ENCODE assay signal across 8 cellular contexts in genomic region chr15:55222588-55222987, GRCh38. TPM values are rescaled to one million over a fixed set of nuclear protein-coding genes. Genes with fewer than 3 reads are reported as not detected.
DNase-seq lines count a peak whose midpoint lies in the region; ATAC-seq and TF ChIP-seq lines count a peak whose summit lies in the region.

No MANE protein-coding gene starts in this region.

- ATAC-seq in CD4-positive, alpha-beta T cell (ENCODE audit: poor library complexity): peak; percentile 31
- peak; percentile 49 for ATAC-seq in GM19452 (IDR thresholded peaks at IDR 0.05; ENCODE audit: unreplicated experiment)
- ATAC-seq in HG03378 (IDR thresholded peaks at IDR 0.05; ENCODE audit: unreplicated experiment): peak; percentile 63
- no peak for ATAC-seq in activated CD8-positive, alpha-beta T cell treated with anti-CD3 and anti-CD28 coated beads for 36 hours

- TF ChIP-seq POLR2A in prostate gland (IDR thresholded peaks at IDR 0.05): no peak

- peaks cover 63% of the 10 kb centered on the region for H3K4me1 Mint-ChIP-seq in CD4-positive, alpha-beta T cell (ENCODE audit: low read depth)
- peaks cover 77% of the 10 kb centered on the region for H3K4me1 Mint-ChIP-seq in activated CD8-positive, alpha-beta T cell treated with anti-CD3 and anti-CD28 coated beads for 36 hours (ENCODE audit: low read depth)

- H3K27ac ChIP-seq in CD4-positive, alpha-beta T cell (ENCODE audit: low read depth, low read length): no peak overlapping the region
- H3K27ac ChIP-seq in prostate gland: peak overlapping the region in 1 of 2 donors; percentile 0

- H3K9me3 ChIP-seq in CD4-positive, alpha-beta T cell (ENCODE audit: control insufficient read depth, low read length): no peaks in the 10 kb centered on the region
- H3K9me3 ChIP-seq in prostate gland: no peaks in the 10 kb centered on the region

- intact Hi-C loops in CD4-positive, alpha-beta T cell (cut with DNase I, micrococcal nuclease): no loop called here
- intact Hi-C loops in activated CD8-positive, alpha-beta T cell treated with anti-CD3 and anti-CD28 coated beads for 36 hours (cut with micrococcal nuclease): loop anchor here (2.0 kb wide), 1 partner anchor 60 kb away; no protein-coding TSS in a partner anchor
- intact Hi-C loops in prostate gland (cut with DNase I): no loop called here

- no peak for TF ChIP-seq CTCF in CD4-positive, alpha-beta T cell (IDR thresholded peaks at IDR 0.05)
- TF ChIP-seq CTCF in activated CD8-positive, alpha-beta T cell treated with anti-CD3 and anti-CD28 coated beads for 36 hours (IDR thresholded peaks at IDR 0.05): no peak
- no peak for TF ChIP-seq CTCF in prostate gland (IDR thresholded peaks at IDR 0.05)

- no peaks in the 10 kb centered on the region for H3K4me1 ChIP-seq in prostate gland (replicated peaks)

- H3K36me3 ChIP-seq in prostate gland: no peaks in the 10 kb centered on the region

- DNase-seq in CD4-positive, alpha-beta T cell: no peak
- no peak for DNase-seq in activated CD8-positive, alpha-beta T cell treated with anti-CD3 and anti-CD28 coated beads for 36 hours
- DNase-seq in NCI-H1105 (lab: John Stamatoyannopoulos, UW) (no peak), superior temporal gyrus (ENCODE audit: extremely low spot score) (no peak), DMS153 (lab: John Stamatoyannopoulos, UW) (no peak), prostate gland (ENCODE audit: low spot score) (no peak)

- POLR2A ChIA-PET in CD4-positive, alpha-beta T cell (lab: Charles Lee): interaction anchor here (0.9 to 2.4 kb wide), 2 partner anchors 44 to 97 kb away, joined by 3 to 8 read pairs; partner anchors contain the start of genes PIGB and PIGBOS1
- POLR2A ChIA-PET in activated CD8-positive, alpha-beta T cell treated with anti-CD3 and anti-CD28 coated beads for 36 hours (lab: Charles Lee): interaction anchor here (0.6 to 2.1 kb wide), 6 partner anchors 10 to 60 kb away, joined by 3 to 11 read pairs (median 5); partner anchors contain the start of gene RSL24D1

- no peaks in the 10 kb centered on the region for H3K9me3 Mint-ChIP-seq in CD4-positive, alpha-beta T cell
- no peaks in the 10 kb centered on the region for H3K9me3 Mint-ChIP-seq in activated CD8-positive, alpha-beta T cell treated with anti-CD3 and anti-CD28 coated beads for 36 hours

- H3K4me3 ChIP-seq in prostate gland: no peak overlapping the region

- H3K27me3 ChIP-seq in CD4-positive, alpha-beta T cell (ENCODE audit: control insufficient read depth, insufficient read depth, low read length): no peaks in the 10 kb centered on the region
- H3K27me3 ChIP-seq in prostate gland (replicated peaks; ENCODE audit: insufficient read depth): no peaks in the 10 kb centered on the region

- no peaks in the 10 kb centered on the region for H3K27me3 Mint-ChIP-seq in CD4-positive, alpha-beta T cell
- H3K27me3 Mint-ChIP-seq in activated CD8-positive, alpha-beta T cell treated with anti-CD3 and anti-CD28 coated beads for 36 hours: no peaks in the 10 kb centered on the region

- peak overlapping the region; percentile 3 for H3K4me3 Mint-ChIP-seq in CD4-positive, alpha-beta T cell
- H3K4me3 Mint-ChIP-seq in activated CD8-positive, alpha-beta T cell treated with anti-CD3 and anti-CD28 coated beads for 36 hours: peak overlapping the region; percentile 1

- H3K27ac Mint-ChIP-seq in CD4-positive, alpha-beta T cell: peak overlapping the region; percentile 4
- peak overlapping the region; percentile 95 for H3K27ac Mint-ChIP-seq in activated CD8-positive, alpha-beta T cell treated with anti-CD3 and anti-CD28 coated beads for 36 hours

- no peaks in the 10 kb centered on the region for H3K36me3 Mint-ChIP-seq in CD4-positive, alpha-beta T cell (ENCODE audit: low read depth)
- H3K36me3 Mint-ChIP-seq in activated CD8-positive, alpha-beta T cell treated with anti-CD3 and anti-CD28 coated beads for 36 hours (ENCODE audit: low read depth): peaks cover 69% of the 10 kb centered on the region

- CTCF ChIA-PET in CD4-positive, alpha-beta T cell (lab: Charles Lee): no interaction called here
- CTCF ChIA-PET in activated CD8-positive, alpha-beta T cell treated with anti-CD3 and anti-CD28 coated beads for 36 hours (lab: Charles Lee): interaction anchor here (1.1 to 1.4 kb wide), 2 partner anchors 60 to 63 kb away, joined by 3 to 4 read pairs; no protein-coding TSS in a partner anchor

RNA-seq across cellular contexts. Expression of gene RSL24D1, which starts 25.8 kb away (rescaled TPM):
- 100 to 1,000 TPM; 163 to 164 TPM for total RNA-seq in CD4-positive, alpha-beta T cell
- 100 to 1,000 TPM; 183 to 194 TPM for total RNA-seq in activated CD8-positive, alpha-beta T cell treated with anti-CD3 and anti-CD28 coated beads for 36 hours
- total RNA-seq in prostate gland: 10 to 100 TPM; 51.5 to 64.0 TPM
